9 cellular contexts compared by ENCODE assay signal in genomic region chr5:88203977-88204735, GRCh38.
DNase-seq lines count a peak whose midpoint lies in the region; ATAC-seq and TF ChIP-seq lines count a peak whose summit lies in the region.
"Had no signal": no experiment of that assay in that cellular context is flagged by ENCODE, and none has a peak within 500 bp of the region (broad histone marks: within the 10 kb centered on the region; RNA-seq: fewer than 3 reads in every experiment).

No MANE protein-coding gene starts in this region.

- no peaks in the 10 kb centered on the region for H4K20me1 ChIP-seq in SK-N-SH (ENCODE audit: insufficient read depth)

- H3K79me2 ChIP-seq in SK-N-SH (ENCODE audit: insufficient read depth) = no peaks in the 10 kb centered on the region

- CTCF ChIA-PET in SK-N-SH (lab: Yijun Ruan, JAX) = no interaction called here

- H3K9me2 ChIP-seq in SK-N-SH = no peaks in the 10 kb centered on the region

- peaks cover 19% of the 10 kb centered on the region for H3K36me3 Mint-ChIP-seq in activated naive CD4-positive, alpha-beta T cell treated with anti-CD3 and anti-CD28 coated beads, Interleukin-2, amount 50 U/mL, for 24 hours

- WGBS in SK-N-SH (ENCODE audit: low lambda C conversion rate) = 93% methylated on average over 5 of the region's 5 CpGs

- DNase-seq in Jurkat, Clone E6-1 (ENCODE audit: low read depth, low spot score) = peak; percentile 89
- DNase-seq in non-pigmented ciliary epithelial cell (ENCODE audit: low read depth) = peak; percentile 8
- no peak for DNase-seq in MV-4-11 (lab: John Stamatoyannopoulos, UW)
- DNase-seq in SK-N-SH = no peak
- no peak for DNase-seq in right atrium auricular region (ENCODE audit: low spot score)
- DNase-seq in kidney tubule cell (ENCODE audit: low spot score) = no peak

- peak overlapping the region; percentile 15 for H3K4me3 Mint-ChIP-seq in activated naive CD4-positive, alpha-beta T cell treated with anti-CD3 and anti-CD28 coated beads, Interleukin-2, amount 50 U/mL, for 24 hours
- H3K4me3 Mint-ChIP-seq: dendritic cell treated with granulocyte-macrophage colony-stimulating factor and Interleukin-4, amounts not matched to agents 40 ng/mL and 50 ng/mL, for 4 days had no signal

- H3K9ac ChIP-seq in SK-N-SH = no peak overlapping the region

- H3F3A ChIP-seq in SK-N-SH (replicated peaks; ENCODE audit: insufficient read depth) = peaks cover 6% of the 10 kb centered on the region

- no peak for TF ChIP-seq CTCF in SK-N-SH (IDR thresholded peaks at IDR 0.05)
- TF ChIP-seq CTCF in right atrium auricular region (IDR thresholded peaks at IDR 0.05) = no peak

- peaks cover 12% of the 10 kb centered on the region for H3K4me1 Mint-ChIP-seq in activated naive CD4-positive, alpha-beta T cell treated with anti-CD3 and anti-CD28 coated beads, Interleukin-2, amount 50 U/mL, for 24 hours

- H3K27me3 ChIP-seq in SK-N-SH (ENCODE audit: insufficient read depth) = no peaks in the 10 kb centered on the region
- H3K27me3 ChIP-seq in right atrium auricular region = no peaks in the 10 kb centered on the region

- no peak for TF ChIP-seq EP300 in SK-N-SH (IDR thresholded peaks at IDR 0.05; ENCODE audit: borderline replicate concordance in 1 of 2, low read depth in 1 of 2, low read length in 1 of 2)

- no peaks in the 10 kb centered on the region for H3K9me3 Mint-ChIP-seq in activated naive CD4-positive, alpha-beta T cell treated with anti-CD3 and anti-CD28 coated beads, Interleukin-2, amount 50 U/mL, for 24 hours
- H3K9me3 Mint-ChIP-seq: dendritic cell treated with granulocyte-macrophage colony-stimulating factor and Interleukin-4, amounts not matched to agents 40 ng/mL and 50 ng/mL, for 4 days had no signal

- TF ChIP-seq RAD21 in SK-N-SH (IDR thresholded peaks at IDR 0.05; ENCODE audit: low read length) = no peak

- no peaks in the 10 kb centered on the region for H3K9me3 ChIP-seq in SK-N-SH
- no peaks in the 10 kb centered on the region for H3K9me3 ChIP-seq in right atrium auricular region

- H3K36me3 ChIP-seq in SK-N-SH (replicated peaks in 1 of 2; ENCODE audit: control insufficient read depth in 1 of 2, insufficient read depth in 2 of 2, low read length in 1 of 2) = peaks cover 46 to 54% of the 10 kb centered on the region in 2 experiments
- peaks cover 4% of the 10 kb centered on the region for H3K36me3 ChIP-seq in right atrium auricular region

- no peaks in the 10 kb centered on the region for H3K27me3 Mint-ChIP-seq in activated naive CD4-positive, alpha-beta T cell treated with anti-CD3 and anti-CD28 coated beads, Interleukin-2, amount 50 U/mL, for 24 hours
- H3K27me3 Mint-ChIP-seq: dendritic cell treated with granulocyte-macrophage colony-stimulating factor and Interleukin-4, amounts not matched to agents 40 ng/mL and 50 ng/mL, for 4 days had no signal

- H3K4me2 ChIP-seq in SK-N-SH = no peak overlapping the region

- ATAC-seq in GM19023 (IDR thresholded peaks at IDR 0.05; ENCODE audit: unreplicated experiment) = peak; percentile 94

- no peak overlapping the region for H2AFZ ChIP-seq in SK-N-SH (ENCODE audit: low read depth)

- H3K4me1 ChIP-seq in SK-N-SH (ENCODE audit: control insufficient read depth in 1 of 2, insufficient read depth in 2 of 2, low read depth in 1 of 2, low read length in 1 of 2) = no peaks in the 10 kb centered on the region; a peak in 1 of 4 replicates
- H3K4me1 ChIP-seq in right atrium auricular region = no peaks in the 10 kb centered on the region

- no peak overlapping the region for H3K4me3 ChIP-seq in Jurkat, Clone E6-1 (ENCODE audit: low read length)
- H3K4me3 ChIP-seq in SK-N-SH (ENCODE audit: low read depth in 2 of 2, low read length in 1 of 2) (no peak overlapping the region), right atrium auricular region (no peak overlapping the region)

- POLR2A ChIA-PET in SK-N-SH (lab: Yijun Ruan, JAX) = no interaction called here

- no peak overlapping the region for H3K27ac ChIP-seq in SK-N-SH (ENCODE audit: low read depth in 2 of 2, low read length in 1 of 2)
- no peak overlapping the region for H3K27ac ChIP-seq in right atrium auricular region

- peak overlapping the region; percentile 68 for H3K27ac Mint-ChIP-seq in activated naive CD4-positive, alpha-beta T cell treated with anti-CD3 and anti-CD28 coated beads, Interleukin-2, amount 50 U/mL, for 24 hours
- H3K27ac Mint-ChIP-seq: dendritic cell treated with granulocyte-macrophage colony-stimulating factor and Interleukin-4, amounts not matched to agents 40 ng/mL and 50 ng/mL, for 4 days had no signal

TF ChIP-seq in SK-N-SH, 30 proteins besides CTCF, POLR2A, EP300 and RAD21:
- TF ChIP-seq NRF1 (IDR thresholded peaks at IDR 0.05; ENCODE audit: low read depth, low read length) (no peak), IRF3 (IDR thresholded peaks at IDR 0.05; ENCODE audit: low read depth, low read length) (no peak)
TF ChIP-seq in SK-N-SH: peak in this region for 0.

Comparison
In these comparisons a context has a peak if more than half of its experiments do, and no peak if none do; other contexts are left out.
1. DNase-seq: peak in Jurkat, Clone E6-1 (single experiment) and non-pigmented ciliary epithelial cell (single experiment); none in MV-4-11 (single experiment), SK-N-SH (single experiment), right atrium auricular region (single experiment) and kidney tubule cell (single experiment).